In genomic region chrX:101419489-101419888, GRCh38 we compare ENCODE assay signal across 14 cellular contexts. TPM values are rescaled to one million over a fixed set of nuclear protein-coding genes. Genes with fewer than 3 reads are reported as not detected.
DNase-seq lines count a peak whose midpoint lies in the region; ATAC-seq and TF ChIP-seq lines count a peak whose summit lies in the region.
"Had no signal": no experiment of that assay in that cellular context is flagged by ENCODE, and none has a peak within 500 bp of the region (broad histone marks: within the 10 kb centered on the region; RNA-seq: fewer than 3 reads in every experiment).

No MANE protein-coding gene starts in this region.

- peaks cover 0 to 12% (median 0%) of the 10 kb centered on the region in 3 donors for H3K36me3 Mint-ChIP-seq in CD8-positive, alpha-beta memory T cell
- H3K36me3 Mint-ChIP-seq in effector memory CD8-positive, alpha-beta T cell (ENCODE audit: insufficient read depth), result peaks cover 3% of the 10 kb centered on the region
- peaks cover 7% of the 10 kb centered on the region for H3K36me3 Mint-ChIP-seq in osteocyte (ENCODE audit: unreplicated experiment)
- H3K36me3 Mint-ChIP-seq in MCF 10A (ENCODE audit: insufficient read depth, unreplicated experiment), result no peaks in the 10 kb centered on the region

- peaks cover 22 to 43% (median 28%) of the 10 kb centered on the region in 3 donors for H3K4me1 Mint-ChIP-seq in CD8-positive, alpha-beta memory T cell
- peaks cover 13 to 22% of the 10 kb centered on the region in 2 donors for H3K4me1 Mint-ChIP-seq in effector memory CD8-positive, alpha-beta T cell (ENCODE audit: low read depth in 2 of 2)
- peaks cover 18% of the 10 kb centered on the region for H3K4me1 Mint-ChIP-seq in osteocyte (ENCODE audit: unreplicated experiment)
- H3K4me1 Mint-ChIP-seq in MCF 10A (ENCODE audit: insufficient read depth, unreplicated experiment), result no peaks in the 10 kb centered on the region

- H3K27me3 Mint-ChIP-seq in CD8-positive, alpha-beta memory T cell, result peaks cover 0 to 4% of the 10 kb centered on the region in 2 donors
- H3K27me3 Mint-ChIP-seq in effector memory CD8-positive, alpha-beta T cell, result no peaks in the 10 kb centered on the region
- H3K27me3 Mint-ChIP-seq in osteocyte (ENCODE audit: unreplicated experiment) (no peaks in the 10 kb centered on the region), MCF 10A (ENCODE audit: insufficient read depth, unreplicated experiment) (peaks cover 65% of the 10 kb centered on the region)

- TF ChIP-seq CTCF in osteocyte (IDR thresholded peaks at IDR 0.05) (no peak), MCF 10A (IDR thresholded peaks at IDR 0.05; ENCODE audit: unreplicated experiment) (no peak)

- H3K9me3 Mint-ChIP-seq in CD8-positive, alpha-beta memory T cell, result peaks cover 0 to 1% (median 0%) of the 10 kb centered on the region in 5 donors
- no peaks in the 10 kb centered on the region for H3K9me3 Mint-ChIP-seq in effector memory CD8-positive, alpha-beta T cell
- peaks cover 4% of the 10 kb centered on the region for H3K9me3 Mint-ChIP-seq in osteocyte (ENCODE audit: unreplicated experiment)
- no peaks in the 10 kb centered on the region for H3K9me3 Mint-ChIP-seq in MCF 10A (ENCODE audit: unreplicated experiment)

- peaks cover 9% of the 10 kb centered on the region for H3K4me1 ChIP-seq in CD8-positive, alpha-beta memory T cell (ENCODE audit: insufficient read depth, low read length)
- H3K4me1 ChIP-seq in HUES48 (ENCODE audit: control insufficient read depth, insufficient read depth, low read length), result 0 out of 2 replicates have a peak, but pooled peaks cover 5% of the 10 kb centered on the region
- H3K4me1 ChIP-seq: right lobe of liver had no signal

- no peaks in the 10 kb centered on the region for H3K27me3 ChIP-seq in CD8-positive, alpha-beta memory T cell (ENCODE audit: insufficient read depth, low read length, poor library complexity, severe bottlenecking)
- no peaks in the 10 kb centered on the region for H3K27me3 ChIP-seq in HUES48 (ENCODE audit: control insufficient read depth, insufficient read depth, low read length)
- H3K27me3 ChIP-seq: right lobe of liver had no signal

- H3K9me3 ChIP-seq in CD8-positive, alpha-beta memory T cell (ENCODE audit: low read length), result no peaks in the 10 kb centered on the region
- H3K9me3 ChIP-seq in HUES48 (ENCODE audit: control insufficient read depth, insufficient read depth, low read length), result peaks cover 14% of the 10 kb centered on the region
- H3K9me3 ChIP-seq: right lobe of liver had no signal

- no peaks in the 10 kb centered on the region for H3K36me3 ChIP-seq in CD8-positive, alpha-beta memory T cell (ENCODE audit: insufficient read depth, low read length)
- H3K36me3 ChIP-seq in HUES48 (ENCODE audit: control insufficient read depth, insufficient read depth, low read length), result 0 out of 2 replicates have a peak, but pooled peaks cover 8% of the 10 kb centered on the region
- H3K36me3 ChIP-seq: right lobe of liver had no signal

- no peak for ATAC-seq in effector memory CD8-positive, alpha-beta T cell (replicated peaks)
- ATAC-seq in GM21360 (IDR thresholded peaks at IDR 0.05; ENCODE audit: unreplicated experiment), result no peak
- ATAC-seq: esophagus mucosa had no signal

- POLR2A ChIA-PET in CD8-positive, alpha-beta memory T cell (lab: Charles Lee), result interaction anchor here (0.8 to 2.1 kb wide), 2 partner anchors 29 to 205 kb away, joined by 5 to 6 read pairs; partner anchors contain the start of gene RPL36A
- POLR2A ChIA-PET in MCF 10A (lab: Yijun Ruan, JAX), result interaction anchor here (1.3 kb wide), 1 partner anchor 10 kb away, joined by 4 read pairs; no protein-coding TSS in a partner anchor

- H3K27ac Mint-ChIP-seq in CD8-positive, alpha-beta memory T cell, result peak overlapping the region; percentile 24 to 72 (median 56)
- H3K27ac Mint-ChIP-seq in effector memory CD8-positive, alpha-beta T cell, result peak overlapping the region; percentile 97 to 99
- peak overlapping the region; percentile 99 for H3K27ac Mint-ChIP-seq in osteocyte (ENCODE audit: unreplicated experiment)
- no peak overlapping the region for H3K27ac Mint-ChIP-seq in MCF 10A (ENCODE audit: low read depth, unreplicated experiment)

- peak overlapping the region in 6 of 7 donors; percentile 34 to 93 (median 90) for H3K4me3 Mint-ChIP-seq in CD8-positive, alpha-beta memory T cell
- peak overlapping the region; percentile 4 to 40 for H3K4me3 Mint-ChIP-seq in effector memory CD8-positive, alpha-beta T cell
- H3K4me3 Mint-ChIP-seq in osteocyte (ENCODE audit: unreplicated experiment) (peak overlapping the region; percentile 94), MCF 10A (ENCODE audit: unreplicated experiment) (no peak overlapping the region)

- H3K27ac ChIP-seq in CD8-positive, alpha-beta memory T cell (ENCODE audit: low read depth, low read length), result no peak overlapping the region
- no peak overlapping the region for H3K27ac ChIP-seq in HUES48 (ENCODE audit: low read depth, low read length)

- DNase-seq in CD8-positive, alpha-beta memory T cell, result no peak
- no peak for DNase-seq in effector memory CD8-positive, alpha-beta T cell
- no peak for DNase-seq in osteocyte (ENCODE audit: extremely low spot score, unreplicated experiment)
- DNase-seq in NCI-H2107 treated with DMSO at 0.1 percent for 48 hours (lab: John Stamatoyannopoulos, UW; ENCODE audit: unreplicated experiment), result no peak
- no peak for DNase-seq in MCF 10A (ENCODE audit: unreplicated experiment)
- DNase-seq in Kasumi-1 (lab: John Stamatoyannopoulos, UW), result no peak
- DNase-seq: central memory CD4-positive, alpha-beta T cell; NCI-H1092; NCI-H446; right lobe of liver had no signal

- intact Hi-C loops in MCF 10A (cut with micrococcal nuclease), result loop anchor here (5.0 kb wide), 2 partner anchors 178 to 668 kb away; no protein-coding TSS in a partner anchor

- no peak overlapping the region for H3K9ac ChIP-seq in HUES48 (ENCODE audit: low read depth, low read length)

- H3K4me3 ChIP-seq in CD8-positive, alpha-beta memory T cell (ENCODE audit: low read length), result no peak overlapping the region
- H3K4me3 ChIP-seq in HUES48 (ENCODE audit: low read depth, low read length), result peak overlapping the region; percentile 71; the same call in 1 of the 2 replicates

- CTCF ChIA-PET in CD8-positive, alpha-beta memory T cell (lab: Charles Lee), result no interaction called here
- CTCF ChIA-PET in MCF 10A (lab: Yijun Ruan, JAX), result no interaction called here

- no TSS peak for BruUV-seq in MCF 10A (replicated peaks; lab: Mats Ljungman, UMichigan)

RNA-seq across cellular contexts. Expression of gene HNRNPH2, which starts 11.5 kb away (rescaled TPM):
- total RNA-seq in CD8-positive, alpha-beta memory T cell, result 10 to 100 TPM; 21.3 to 22.0 TPM
- polyA plus RNA-seq in CD8-positive, alpha-beta memory T cell, result 78.7 TPM
- total RNA-seq in osteocyte, result 67.7 and 70.3 TPM in 2 replicates
- 35.5 and 44.2 TPM in 2 replicates for total RNA-seq in MCF 10A (2022)

RNA-seq across cellular contexts. Expression of gene GLA, which starts 11.8 kb away (rescaled TPM):
- 10 to 100 TPM; 43.3 to 44.2 TPM for total RNA-seq in CD8-positive, alpha-beta memory T cell
- polyA plus RNA-seq in CD8-positive, alpha-beta memory T cell, result 17.0 TPM
- 26.4 and 28.1 TPM in 2 replicates for total RNA-seq in osteocyte
- 11.7 and 13.3 TPM in 2 replicates for total RNA-seq in MCF 10A (2022)

RNA-seq across cellular contexts. Expression of gene RPL36A, which starts 28.7 kb away (rescaled TPM):
- 100 to 1,000 TPM; 332 to 416 TPM for total RNA-seq in CD8-positive, alpha-beta memory T cell
- 2,098 TPM for polyA plus RNA-seq in CD8-positive, alpha-beta memory T cell
- 242 and 266 TPM in 2 replicates for total RNA-seq in osteocyte
- 445 and 482 TPM in 2 replicates for total RNA-seq in MCF 10A (2022)

RNA-seq across cellular contexts. Expression of gene BTK, which starts 33.5 kb away (rescaled TPM):
- total RNA-seq in CD8-positive, alpha-beta memory T cell, result under 1 TPM; 0.48 to 0.60 TPM
- not detected for polyA plus RNA-seq in CD8-positive, alpha-beta memory T cell
- total RNA-seq in osteocyte, result not detected in 2 replicates
- not detected in 2 replicates for total RNA-seq in MCF 10A (2022)
- total RNA-seq: HT1080 had no signal
